ENCODE assay signal across 25 cellular contexts in genomic region chr4:157079441-157079840, GRCh38. TPM values are rescaled to one million over a fixed set of nuclear protein-coding genes. Genes with fewer than 3 reads are reported as not detected.
"Had no signal": no experiment of that assay in that cellular context is flagged by ENCODE, and none has a peak within 500 bp of the region (broad histone marks: within the 10 kb centered on the region; RNA-seq: fewer than 3 reads in every experiment).

No MANE protein-coding gene starts in this region.

- DNase-seq: colonic mucosa; dorsolateral prefrontal cortex; effector CD8-positive, alpha-beta T cell; hypothalamus; kidney; left cardiac atrium; left ventricle myocardium inferior; lower lobe of right lung; mesenchymal stem cell; midbrain; naive B cell; psoas muscle; retina; right lobe of liver; spleen; stimulated activated CD4-positive, alpha-beta T cell treated with anti-CD3 and anti-CD28 coated beads, Interleukin-15, amount 100 ng/mL, for 24 hours; stimulated activated CD4-positive, alpha-beta T cell treated with anti-CD3 and anti-CD28 coated beads, Interleukin-1b, Interleukin-23, amount 100 ng/mL, for 48 hours; stimulated activated CD4-positive, alpha-beta T cell treated with anti-CD3 and anti-CD28 coated beads, Interleukin-4, amount 100 ng/mL, for 4 hours; stimulated activated naive B cell treated with anti-CD40 and anti-IgM and Interleukin-4, amounts not matched to agents 10 μg/mL and 1 μg/mL and 100 μg/mL, for 72 hours; stimulated activated naive CD8-positive, alpha-beta T cell treated with anti-CD3 and anti-CD28 coated beads, Interleukin-15, amount 100 ng/mL, for 72 hours; transverse colon had no signal

- H3K9me3 ChIP-seq: colonic mucosa, heart right ventricle, left ventricle myocardium inferior, lower lobe of right lung, psoas muscle, right lobe of liver, spleen, thoracic aorta, transverse colon had no signal

- H3K9me3 Mint-ChIP-seq: nephron; stimulated activated naive B cell treated with anti-CD40 and anti-IgM and Interleukin-4, amounts not matched to agents 10 μg/mL and 1 μg/mL and 100 μg/mL, for 72 hours; stimulated activated naive CD8-positive, alpha-beta T cell treated with anti-CD3 and anti-CD28 coated beads, Interleukin-15, amount 100 ng/mL, for 72 hours had no signal

- H3K36me3 ChIP-seq: colonic mucosa, heart right ventricle, left ventricle myocardium inferior, lower lobe of right lung, right lobe of liver, spleen, thoracic aorta, transverse colon had no signal

- H3K4me3 ChIP-seq: colonic mucosa, heart right ventricle, left ventricle myocardium inferior, lower lobe of right lung, psoas muscle, right lobe of liver, spleen, thoracic aorta, transverse colon had no signal

- H3K27ac ChIP-seq: colonic mucosa, dorsolateral prefrontal cortex, heart right ventricle, left ventricle myocardium inferior, lower lobe of right lung, psoas muscle, right lobe of liver, spleen, thoracic aorta, transverse colon had no signal

- H3K4me1 Mint-ChIP-seq: nephron; stimulated activated naive CD8-positive, alpha-beta T cell treated with anti-CD3 and anti-CD28 coated beads, Interleukin-15, amount 100 ng/mL, for 72 hours had no signal

- H3K4me3 Mint-ChIP-seq: naive B cell; nephron; stimulated activated naive B cell treated with anti-CD40 and anti-IgM and Interleukin-4, amounts not matched to agents 10 μg/mL and 1 μg/mL and 100 μg/mL, for 72 hours; stimulated activated naive CD8-positive, alpha-beta T cell treated with anti-CD3 and anti-CD28 coated beads, Interleukin-15, amount 100 ng/mL, for 72 hours had no signal

- H3K36me3 Mint-ChIP-seq: naive B cell; stimulated activated naive B cell treated with anti-CD40 and anti-IgM and Interleukin-4, amounts not matched to agents 10 μg/mL and 1 μg/mL and 100 μg/mL, for 72 hours had no signal

- H3K4me1 ChIP-seq: colonic mucosa, lower lobe of right lung, psoas muscle, transverse colon had no signal

- H3K27ac Mint-ChIP-seq: naive B cell; nephron; stimulated activated naive B cell treated with anti-CD40 and anti-IgM and Interleukin-4, amounts not matched to agents 10 μg/mL and 1 μg/mL and 100 μg/mL, for 72 hours; stimulated activated naive CD8-positive, alpha-beta T cell treated with anti-CD3 and anti-CD28 coated beads, Interleukin-15, amount 100 ng/mL, for 72 hours had no signal

- ATAC-seq: esophagus mucosa; left cardiac atrium; lower lobe of right lung; psoas muscle; right lobe of liver; stimulated activated naive B cell treated with anti-CD40 and anti-IgM and Interleukin-4, amounts not matched to agents 10 μg/mL and 1 μg/mL and 100 μg/mL, for 72 hours; stimulated activated naive CD8-positive, alpha-beta T cell treated with anti-CD3 and anti-CD28 coated beads, Interleukin-15, amount 100 ng/mL, for 72 hours had no signal

RNA-seq across cellular contexts. Expression of gene GLRB, which starts 3.5 kb away (rescaled TPM):
- total RNA-seq: esophagus mucosa, spleen had no signal
